ENCODE assay signal across 13 cellular contexts in genomic region chr5:15366676-15367391, GRCh38.
DNase-seq lines count a peak whose midpoint lies in the region; ATAC-seq, FAIRE-seq and TF ChIP-seq lines count a peak whose summit lies in the region.
"Had no signal": no experiment of that assay in that cellular context is flagged by ENCODE, and none has a peak within 500 bp of the region (broad histone marks: within the 10 kb centered on the region; RNA-seq: fewer than 3 reads in every experiment).

No MANE protein-coding gene starts in this region.

- FAIRE-seq in urothelium cell line (lab: Jason Lieb, UNC), result peak; percentile 32
- FAIRE-seq: A549 had no signal

- H3K27ac ChIP-seq in layer of hippocampus (ENCODE audit: low read depth, low read length), result peak overlapping the region; percentile 4
- H3K27ac ChIP-seq: A549, body of pancreas, hepatocyte, HL-60 had no signal

- peak; percentile 91 for ATAC-seq in Right ventricle myocardium inferior
- ATAC-seq: A549, body of pancreas had no signal

- no peaks in the 10 kb centered on the region for H3K27me3 ChIP-seq in layer of hippocampus (ENCODE audit: control insufficient read depth, insufficient read depth, low read length)
- H3K27me3 ChIP-seq: body of pancreas, hepatocyte had no signal

- intact Hi-C loops in Right ventricle myocardium inferior (cut with DNase I) (no loop called here), cardiac septum (cut with DNase I) (loop anchor here (10.0 kb wide), 1 partner anchor 468 kb away; no protein-coding TSS in a partner anchor)

- H3K4me3 ChIP-seq in cardiac fibroblast (replicated peaks in 1 of 2; ENCODE audit: low read depth in 2 of 2, low read length in 2 of 2), result no peak overlapping the region
- H3K4me3 ChIP-seq: A549, body of pancreas, hepatocyte had no signal

- no peak for TF ChIP-seq CTCF in cardiac fibroblast (IDR thresholded peaks at IDR 0.05; ENCODE audit: low read depth, low read length)

- DNase-seq in Right ventricle myocardium inferior (ENCODE audit: missing footprints) (no peak), cardiac septum (ENCODE audit: low spot score) (no peak), cardiac fibroblast (ENCODE audit: low read depth in 2 of 2) (peak; percentile 58 to 61), urothelium cell line (ENCODE audit: low spot score) (peak; percentile 31), SK-N-DZ (ENCODE audit: low spot score) (no peak), activated gamma-delta T cell (lab: John Stamatoyannopoulos, UW) (no peak), HCEC 1CT (no peak)
- DNase-seq: body of pancreas, NCI-H2081 treated with DMSO at 0.1 percent for 48 hours had no signal

Comparison
In these comparisons a context has a peak if more than half of its experiments do, and no peak if none do; other contexts are left out.
1. DNase-seq: peak in cardiac fibroblast (2 of 2) and urothelium cell line (single experiment); none in Right ventricle myocardium inferior (single experiment), cardiac septum (single experiment), SK-N-DZ (single experiment), activated gamma-delta T cell (single experiment) and HCEC 1CT (single experiment).